ENCODE assay signal across 8 cellular contexts in the genomic region with DNA sequence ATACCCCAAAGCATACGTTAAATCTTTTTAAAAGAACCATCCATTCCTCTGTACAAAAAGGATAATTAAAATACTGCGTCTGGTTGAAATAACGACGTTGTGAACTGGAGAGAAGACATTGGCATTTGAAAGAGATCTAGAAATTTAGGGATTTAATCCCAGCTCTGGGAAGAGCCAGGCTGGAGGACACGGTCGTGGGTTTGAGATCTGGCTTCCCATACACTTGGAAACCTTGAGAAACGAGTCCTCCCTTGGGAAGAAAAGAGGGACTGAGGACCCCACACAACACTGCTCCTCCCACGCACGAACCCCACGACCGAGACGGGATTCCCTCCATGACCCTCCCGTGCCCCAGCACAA. TPM values are rescaled to one million over a fixed set of nuclear protein-coding genes. Genes with fewer than 3 reads are reported as not detected.
DNase-seq lines count a peak whose midpoint lies in the region; ATAC-seq and TF ChIP-seq lines count a peak whose summit lies in the region.

No MANE protein-coding gene starts in this region.

- H3K9me3 Mint-ChIP-seq in effector memory CD8-positive, alpha-beta T cell: no peaks in the 10 kb centered on the region
- peaks cover 31% of the 10 kb centered on the region for H3K9me3 Mint-ChIP-seq in nephron progenitor cell

- no peaks in the 10 kb centered on the region for H3K27me3 Mint-ChIP-seq in effector memory CD8-positive, alpha-beta T cell
- H3K27me3 Mint-ChIP-seq in nephron progenitor cell (ENCODE audit: low read depth, poor library complexity): peaks cover 9% of the 10 kb centered on the region

- H3K36me3 ChIP-seq in BLaER1 treated with 17β-estradiol and CSF1 and Interleukin-3, amounts not matched to agents 10 nM and 100 nM: peaks cover 7 to 26% (median 22%) of the 10 kb centered on the region in 11 experiments; a peak in 20 of 22 replicates
- H3K36me3 ChIP-seq in MG63: no peaks in the 10 kb centered on the region

- DNase-seq in MG63 (no peak), nephron progenitor cell (no peak), HuH-7 (ENCODE audit: low spot score) (no peak), NCI-H1417 treated with DMSO at 0.1 percent for 48 hours (lab: John Stamatoyannopoulos, UW) (no peak)
- no peak for DNase-seq in effector memory CD8-positive, alpha-beta T cell
- no peak for DNase-seq in activated CD8-positive, alpha-beta memory T cell treated with anti-CD3 and anti-CD28 coated beads, Interleukin-2, amount 50 U/mL, for 48 hours

- H3K27me3 ChIP-seq in BLaER1 treated with 17β-estradiol and CSF1 and Interleukin-3, amounts not matched to agents 10 nM and 100 nM: no peaks in the 10 kb centered on the region
- no peaks in the 10 kb centered on the region for H3K27me3 ChIP-seq in MG63

- H3K4me1 ChIP-seq in BLaER1 treated with 17β-estradiol and CSF1 and Interleukin-3, amounts not matched to agents 10 nM and 100 nM: peaks cover 27 to 44% (median 40%) of the 10 kb centered on the region in 10 experiments

- no peak for TF ChIP-seq CTCF in nephron progenitor cell (IDR thresholded peaks at IDR 0.05)

- H3K9me3 ChIP-seq in BLaER1 treated with 17β-estradiol and CSF1 and Interleukin-3, amounts not matched to agents 10 nM and 100 nM (replicated peaks in 1 of 11): peaks cover 25 to 44% (median 32%) of the 10 kb centered on the region in 11 experiments
- no peaks in the 10 kb centered on the region for H3K9me3 ChIP-seq in MG63

- H3K36me3 Mint-ChIP-seq in effector memory CD8-positive, alpha-beta T cell (ENCODE audit: insufficient read depth): no peaks in the 10 kb centered on the region
- peaks cover 30% of the 10 kb centered on the region for H3K36me3 Mint-ChIP-seq in nephron progenitor cell (ENCODE audit: low read depth)

- H3K27ac Mint-ChIP-seq in effector memory CD8-positive, alpha-beta T cell: peak overlapping the region; percentile 92 to 95
- H3K27ac Mint-ChIP-seq in nephron progenitor cell: no peak overlapping the region

- peak overlapping the region; percentile 65 to 84 (median 74) for H3K27ac ChIP-seq in BLaER1 treated with 17β-estradiol and CSF1 and Interleukin-3, amounts not matched to agents 10 nM and 100 nM

- H3K4me3 ChIP-seq in BLaER1 treated with 17β-estradiol and CSF1 and Interleukin-3, amounts not matched to agents 10 nM and 100 nM: peak overlapping the region; percentile 84 to 96 (median 90)
- peak overlapping the region; percentile 78 for H3K4me3 ChIP-seq in MG63

- H4K20me1 ChIP-seq in BLaER1 treated with 17β-estradiol and CSF1 and Interleukin-3, amounts not matched to agents 10 nM and 100 nM: peaks cover 0 to 21% (median 5%) of the 10 kb centered on the region in 11 experiments; a peak in 6 of 22 replicates

- peak overlapping the region; percentile 93 to 97 for H3K4me3 Mint-ChIP-seq in effector memory CD8-positive, alpha-beta T cell
- H3K4me3 Mint-ChIP-seq in nephron progenitor cell: peak overlapping the region; percentile 91

- peaks cover 21 to 29% of the 10 kb centered on the region in 2 donors for H3K4me1 Mint-ChIP-seq in effector memory CD8-positive, alpha-beta T cell (ENCODE audit: low read depth in 2 of 2)
- peaks cover 36% of the 10 kb centered on the region for H3K4me1 Mint-ChIP-seq in nephron progenitor cell

- no peak for ATAC-seq in effector memory CD8-positive, alpha-beta T cell (replicated peaks)
- no peak for ATAC-seq in GM19035 (IDR thresholded peaks at IDR 0.05; ENCODE audit: unreplicated experiment)

- peak overlapping the region; percentile 80 to 89 (median 86) for H3K9ac ChIP-seq in BLaER1 treated with 17β-estradiol and CSF1 and Interleukin-3, amounts not matched to agents 10 nM and 100 nM

- peak overlapping the region; percentile 88 to 96 (median 92) for H3K4me2 ChIP-seq in BLaER1 treated with 17β-estradiol and CSF1 and Interleukin-3, amounts not matched to agents 10 nM and 100 nM

RNA-seq across cellular contexts. Expression of a gene that starts 0.6 kb away (rescaled TPM):
- total RNA-seq in MG63 (2014; rRNA removed; shearing (Covaris generic); ENCODE audit: low replicate concordance): 1.9 and 3.6 TPM in 2 replicates

RNA-seq across cellular contexts. Expression of a gene that starts 43.2 kb away (rescaled TPM):
- total RNA-seq in MG63 (2014; rRNA removed; shearing (Covaris generic); ENCODE audit: low replicate concordance): 3.2 and 5.5 TPM in 2 replicates
